9 cellular contexts compared by ENCODE assay signal in the genomic region with DNA sequence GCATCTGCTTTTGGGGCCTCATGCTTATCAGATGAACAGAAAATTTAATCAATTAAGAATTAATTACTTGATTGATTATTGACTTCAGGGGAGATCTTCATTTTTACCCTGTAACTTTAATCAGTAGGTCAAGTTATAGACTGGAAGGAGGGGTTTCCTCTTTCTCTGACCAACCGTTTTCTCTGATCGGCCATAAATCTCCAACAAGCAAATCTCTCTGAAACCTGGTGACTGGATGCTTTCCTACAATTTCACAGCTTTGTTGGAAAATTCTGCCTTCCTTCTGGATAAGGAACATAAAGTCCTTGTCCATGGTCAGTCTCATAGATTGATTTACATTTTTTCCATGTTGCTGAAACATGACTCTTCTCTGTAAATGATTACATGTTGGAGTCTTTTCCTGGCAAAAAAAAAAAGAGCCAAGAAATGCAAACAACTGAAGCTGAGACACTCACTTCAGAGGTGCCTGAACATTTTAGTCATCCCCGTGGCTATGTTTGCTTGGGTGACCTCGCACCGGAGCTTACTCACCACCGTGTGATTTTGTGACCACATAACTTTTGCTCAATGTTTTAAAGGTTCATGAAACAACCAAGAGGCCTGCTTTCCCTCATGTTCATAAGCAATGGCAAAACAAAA.
DNase-seq lines count a peak whose midpoint lies in the region; ATAC-seq and TF ChIP-seq lines count a peak whose summit lies in the region.
"Had no signal": no experiment of that assay in that cellular context is flagged by ENCODE, and none has a peak within 500 bp of the region (broad histone marks: within the 10 kb centered on the region; RNA-seq: fewer than 3 reads in every experiment).

No MANE protein-coding gene starts in this region.

- H3K9me3 Mint-ChIP-seq in stimulated activated naive CD8-positive, alpha-beta T cell treated with anti-CD3 and anti-CD28 coated beads, Interleukin-15, amount 100 ng/mL, for 72 hours, result peaks cover 0 to 15% of the 10 kb centered on the region in 2 donors

- intact Hi-C loops in tibial artery (cut with DNase I; ENCODE audit: low total_unique reads), result no loop called here

- peaks cover 0 to 6% (median 5%) of the 10 kb centered on the region in 3 donors for H3K9me3 ChIP-seq in tibial artery

- no peaks in the 10 kb centered on the region for H3K4me1 ChIP-seq in tibial artery

- H3K27me3 Mint-ChIP-seq in stimulated activated naive CD8-positive, alpha-beta T cell treated with anti-CD3 and anti-CD28 coated beads, Interleukin-15, amount 100 ng/mL, for 72 hours, result no peaks in the 10 kb centered on the region

- H3K27me3 ChIP-seq in tibial artery, result peaks cover 0 to 5% of the 10 kb centered on the region in 2 donors

- peaks cover 36% of the 10 kb centered on the region for H3K4me1 Mint-ChIP-seq in stimulated activated naive CD8-positive, alpha-beta T cell treated with anti-CD3 and anti-CD28 coated beads, Interleukin-15, amount 100 ng/mL, for 72 hours
- H3K4me1 Mint-ChIP-seq: nephron had no signal

- TF ChIP-seq CTCF in GM13976 (IDR thresholded peaks at IDR 0.05; ENCODE audit: borderline replicate concordance, control extremely low read depth, extremely low read depth, insufficient read depth, missing control alignments) (no peak), tibial artery (IDR thresholded peaks at IDR 0.05) (no peak)

- ATAC-seq in HG02759 (IDR thresholded peaks at IDR 0.05; ENCODE audit: unreplicated experiment), result peak; percentile 87
- peak; percentile 98 for ATAC-seq in stimulated activated naive CD8-positive, alpha-beta T cell treated with anti-CD3 and anti-CD28 coated beads, Interleukin-15, amount 100 ng/mL, for 72 hours
- ATAC-seq in GM18517 (IDR thresholded peaks at IDR 0.05; ENCODE audit: unreplicated experiment), result no peak

- DNase-seq in GM13976 (ENCODE audit: low spot score) (peak; percentile 87), SW480 (ENCODE audit: low spot score) (peak; percentile 78), fibroblast of gingiva (ENCODE audit: low read depth) (peak; percentile 92), retina (no peak), tibial artery (no peak)
- peak; percentile 64 to 83 for DNase-seq in stimulated activated naive CD8-positive, alpha-beta T cell treated with anti-CD3 and anti-CD28 coated beads, Interleukin-15, amount 100 ng/mL, for 72 hours

- H3K36me3 ChIP-seq in tibial artery, result no peaks in the 10 kb centered on the region

- peak overlapping the region in 1 of 2 donors; percentile 61 for H3K27ac Mint-ChIP-seq in stimulated activated naive CD8-positive, alpha-beta T cell treated with anti-CD3 and anti-CD28 coated beads, Interleukin-15, amount 100 ng/mL, for 72 hours

- no peak overlapping the region for H3K4me3 ChIP-seq in tibial artery

- in situ Hi-C loops in GM13976 (cut with MboI; ENCODE audit: low sequenced_read_pairs, unreplicated experiment), result no loop called here

- H3K4me3 Mint-ChIP-seq in stimulated activated naive CD8-positive, alpha-beta T cell treated with anti-CD3 and anti-CD28 coated beads, Interleukin-15, amount 100 ng/mL, for 72 hours, result peak overlapping the region in 1 of 2 donors; percentile 47
- H3K4me3 Mint-ChIP-seq: nephron had no signal

- no peak overlapping the region for H3K27ac ChIP-seq in tibial artery

Comparison
In these comparisons a context has a peak if more than half of its experiments do, and no peak if none do; other contexts are left out.
1. DNase-seq: peak in GM13976 (single experiment), SW480 (single experiment), fibroblast of gingiva (single experiment) and stimulated activated naive CD8-positive, alpha-beta T cell treated with anti-CD3 and anti-CD28 coated beads, Interleukin-15, amount 100 ng/mL, for 72 hours (2 of 2); none in retina (single experiment) and tibial artery (0 of 2).